Comparison of ENCODE assay signal across 8 cellular contexts in the genomic region with DNA sequence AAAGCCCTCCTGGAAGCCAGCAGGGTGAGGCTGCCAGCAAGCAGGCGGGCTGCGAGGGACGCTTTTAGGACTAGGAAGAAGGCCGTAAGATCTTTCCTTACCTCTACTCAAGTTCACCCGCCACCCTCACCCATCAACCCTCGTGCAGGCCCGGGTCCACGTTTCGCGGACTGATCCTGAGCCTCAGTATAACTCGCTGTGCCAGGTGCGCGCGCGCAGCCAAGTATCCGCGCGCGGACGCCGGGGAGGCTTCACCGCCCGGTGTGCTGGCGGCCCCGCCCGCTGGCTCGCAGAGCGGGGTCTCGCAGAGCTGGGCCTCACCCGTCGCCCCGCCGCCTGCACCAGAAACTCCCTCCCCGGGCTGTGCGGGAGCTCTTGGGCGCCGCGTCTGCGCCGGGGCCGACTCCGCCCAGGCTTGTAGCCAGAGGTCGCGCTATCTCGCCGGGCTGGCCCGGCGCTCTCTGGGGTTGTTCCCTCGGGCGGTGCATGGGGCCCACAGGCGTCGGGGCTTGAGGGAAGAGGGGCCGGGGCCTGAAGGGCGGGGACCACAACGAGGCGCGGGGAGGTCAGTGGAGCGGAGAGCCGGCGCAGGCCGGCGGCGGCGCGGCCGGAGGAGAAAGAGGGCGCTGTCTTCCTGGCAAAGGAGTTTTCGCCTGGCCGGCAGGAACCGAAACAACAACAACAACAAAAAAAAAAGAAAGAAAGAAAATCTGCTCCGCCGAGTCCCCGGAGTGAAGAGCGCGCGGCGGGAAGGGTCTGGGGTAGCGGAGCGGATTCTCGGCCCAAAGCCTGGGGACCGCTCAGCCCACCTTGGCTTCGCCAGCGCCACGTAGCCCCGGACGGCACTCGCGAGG. TPM values are rescaled to one million over a fixed set of nuclear protein-coding genes. Genes with fewer than 3 reads are reported as not detected.
DNase-seq lines count a peak whose midpoint lies in the region; ATAC-seq and TF ChIP-seq lines count a peak whose summit lies in the region.

No MANE protein-coding gene starts in this region.

- TF ChIP-seq CTCF in astrocyte of the cerebellum (IDR thresholded peaks at IDR 0.05; ENCODE audit: low read depth, low read length, missing control alignments) (peak; percentile 57), smooth muscle cell (IDR thresholded peaks at IDR 0.05; ENCODE audit: borderline replicate concordance, insufficient read depth, poor library complexity, severe bottlenecking) (peak; percentile 32)

- peak overlapping the region; percentile 53 for H3K9ac ChIP-seq in smooth muscle cell (ENCODE audit: low read depth)

- DNase-seq in DMS153 (lab: John Stamatoyannopoulos, UW) (peak; percentile 50), NCI-H526 (lab: John Stamatoyannopoulos, UW) (peak; percentile 64 to 95), astrocyte of the cerebellum (ENCODE audit: low read depth) (no peak), iPS-NIHi11 (ENCODE audit: low spot score) (peak; percentile 70), smooth muscle cell (lab: John Stamatoyannopoulos, UW; ENCODE audit: unreplicated experiment) (no peak), NK-92 (lab: John Stamatoyannopoulos, UW; ENCODE audit: unreplicated experiment) (no peak)

- WGBS in smooth muscle cell (ENCODE audit: low lambda C conversion rate), result under 1% methylated on average over 76 of the region's 88 CpGs

- peaks cover 33% of the 10 kb centered on the region for H3K4me1 ChIP-seq in smooth muscle cell (ENCODE audit: low read depth)

- H3K36me3 ChIP-seq in smooth muscle cell (ENCODE audit: low read depth), result no peaks in the 10 kb centered on the region

- peak overlapping the region; percentile 97 for H2AFZ ChIP-seq in smooth muscle cell (ENCODE audit: low read depth)

- no peaks in the 10 kb centered on the region for H3K79me2 ChIP-seq in smooth muscle cell (ENCODE audit: low read depth)

- no peaks in the 10 kb centered on the region for H3F3A ChIP-seq in smooth muscle cell (ENCODE audit: low read depth)

- no peaks in the 10 kb centered on the region for H4K20me1 ChIP-seq in smooth muscle cell (ENCODE audit: low read depth)

- H3K4me3 ChIP-seq in astrocyte of the cerebellum (ENCODE audit: low read depth, low read length) (peak overlapping the region; percentile 53), smooth muscle cell (peak overlapping the region; percentile 74)

- H3K4me2 ChIP-seq in smooth muscle cell, result peak overlapping the region; percentile 97

- peaks cover 93% of the 10 kb centered on the region for H3K27me3 ChIP-seq in smooth muscle cell (ENCODE audit: low read depth)

- in situ Hi-C loops in astrocyte of the cerebellum (cut with HindIII; ENCODE audit: low sequenced_read_pairs), result no loop called here

- no peaks in the 10 kb centered on the region for H3K9me3 ChIP-seq in smooth muscle cell (replicated peaks; ENCODE audit: low read depth)

- no peak overlapping the region for H3K27ac ChIP-seq in smooth muscle cell (ENCODE audit: low read depth)

- ATAC-seq in GM19043 (IDR thresholded peaks at IDR 0.05; ENCODE audit: low read depth, unreplicated experiment) (peak; percentile 80), HG03103 (IDR thresholded peaks at IDR 0.05; ENCODE audit: low read depth, unreplicated experiment) (peak; percentile 86)

RNA-seq across cellular contexts. Expression of gene SIX1, which starts 7.7 kb away (rescaled TPM):
- 0.54 TPM in 1 of 2 replicates, not detected in the other for total RNA-seq in smooth muscle cell
- not detected in 2 replicates for polyA plus RNA-seq in smooth muscle cell

Comparison
In these comparisons a context has a peak if more than half of its experiments do, and no peak if none do; other contexts are left out.
1. DNase-seq: peak in DMS153 (single experiment), NCI-H526 (2 of 2) and iPS-NIHi11 (single experiment); none in astrocyte of the cerebellum (single experiment), smooth muscle cell (single experiment) and NK-92 (single experiment).